16 cellular contexts compared by ENCODE assay signal in genomic region chr3:69411331-69411730, GRCh38. TPM values are rescaled to one million over a fixed set of nuclear protein-coding genes. Genes with fewer than 3 reads are reported as not detected.
DNase-seq lines count a peak whose midpoint lies in the region; TF ChIP-seq lines count a peak whose summit lies in the region.
"Had no signal": no experiment of that assay in that cellular context is flagged by ENCODE, and none has a peak within 500 bp of the region (broad histone marks: within the 10 kb centered on the region; RNA-seq: fewer than 3 reads in every experiment).

No MANE protein-coding gene starts in this region.

- TF ChIP-seq CTCF in HFFc6 (IDR thresholded peaks at IDR 0.05) (no peak), fibroblast of the aortic adventitia (IDR thresholded peaks at IDR 0.05; ENCODE audit: insufficient read depth, low read length) (no peak), smooth muscle cell (IDR thresholded peaks at IDR 0.05; ENCODE audit: borderline replicate concordance, insufficient read depth, poor library complexity, severe bottlenecking) (no peak)

- WGBS in smooth muscle cell (ENCODE audit: low lambda C conversion rate), result 21% methylated on average over 3 of the region's 3 CpGs

- no peaks in the 10 kb centered on the region for H4K20me1 ChIP-seq in smooth muscle cell (ENCODE audit: low read depth)

- no peak overlapping the region for H3K4me3 Mint-ChIP-seq in HFFc6
- H3K4me3 Mint-ChIP-seq: IgD-negative memory B cell had no signal

- peak overlapping the region; percentile 15 for H3K9ac ChIP-seq in smooth muscle cell (ENCODE audit: low read depth)

- H3K4me2 ChIP-seq in smooth muscle cell, result peak overlapping the region; percentile 66

- H3K4me1 Mint-ChIP-seq in HFFc6 (ENCODE audit: low read depth), result peaks cover 29% of the 10 kb centered on the region

- H2AFZ ChIP-seq in smooth muscle cell (ENCODE audit: low read depth), result no peak overlapping the region

- H3K9me3 Mint-ChIP-seq in HFFc6, result no peaks in the 10 kb centered on the region

- H3K36me3 ChIP-seq in smooth muscle cell (ENCODE audit: low read depth), result no peaks in the 10 kb centered on the region
- H3K36me3 ChIP-seq: heart right ventricle, prostate gland had no signal

- H3K27ac Mint-ChIP-seq in HFFc6, result peak overlapping the region; percentile 37; the same call in 1 of the 2 replicates
- H3K27ac Mint-ChIP-seq: IgD-negative memory B cell, naive B cell had no signal

- H3K27me3 Mint-ChIP-seq in HFFc6 (ENCODE audit: insufficient read depth), result peaks cover 8% of the 10 kb centered on the region
- H3K27me3 Mint-ChIP-seq: naive B cell had no signal

- no peaks in the 10 kb centered on the region for H3F3A ChIP-seq in smooth muscle cell (ENCODE audit: low read depth)

- H3K4me3 ChIP-seq in fibroblast of the aortic adventitia (ENCODE audit: low read depth, low read length), result no peak overlapping the region
- H3K4me3 ChIP-seq in smooth muscle cell, result no peak overlapping the region
- H3K4me3 ChIP-seq: heart right ventricle, prostate gland had no signal

- peaks cover 4% of the 10 kb centered on the region for H3K4me1 ChIP-seq in smooth muscle cell (ENCODE audit: low read depth)
- H3K4me1 ChIP-seq: prostate gland had no signal

- no peaks in the 10 kb centered on the region for H3K36me3 Mint-ChIP-seq in HFFc6 (ENCODE audit: low read depth)
- H3K36me3 Mint-ChIP-seq: IgD-negative memory B cell, naive B cell had no signal

- no peaks in the 10 kb centered on the region for H3K9me3 ChIP-seq in smooth muscle cell (replicated peaks; ENCODE audit: low read depth)
- H3K9me3 ChIP-seq: heart right ventricle, prostate gland had no signal

- no peaks in the 10 kb centered on the region for H3K27me3 ChIP-seq in smooth muscle cell (ENCODE audit: low read depth)
- H3K27me3 ChIP-seq: heart right ventricle had no signal

- peak overlapping the region; percentile 58 for H3K27ac ChIP-seq in smooth muscle cell (ENCODE audit: low read depth)
- H3K27ac ChIP-seq: heart right ventricle, prostate gland, VCaP had no signal

- DNase-seq in HFFc6 (peak; percentile 52), amniotic epithelial cell (ENCODE audit: low read depth) (peak; percentile 32), fibroblast of the aortic adventitia (ENCODE audit: low read depth) (peak; percentile 39), smooth muscle cell (lab: John Stamatoyannopoulos, UW; ENCODE audit: unreplicated experiment) (no peak), midbrain (lab: John Stamatoyannopoulos, UW) (no peak), NCI-H1048 (lab: John Stamatoyannopoulos, UW) (no peak)
- DNase-seq in stimulated activated CD8-positive, alpha-beta memory T cell treated with anti-CD3 and anti-CD28 coated beads, Interleukin-4, amount 100 ng/mL, for 48 hours, result no peak
- DNase-seq: activated gamma-delta T cell; central memory CD4-positive, alpha-beta T cell; heart right ventricle; naive B cell; NCI-H1092; trophoblast cell had no signal

- H3K79me2 ChIP-seq in smooth muscle cell (ENCODE audit: low read depth), result no peaks in the 10 kb centered on the region

RNA-seq across cellular contexts. Expression of gene FRMD4B, which starts 25.4 kb away (rescaled TPM):
- total RNA-seq in HFFc6 (2021; fragmentation: NEBNext Ultra II Directional; extraction: Animal tissue kit (Norgen Biotek cat#: 25700)), result under 1 TPM in 5 of 6 experiments, not detected in 1; 0.03 to 0.12 (median 0.07) TPM
- total RNA-seq in fibroblast of the aortic adventitia (ENCODE audit: low replicate concordance) (0.81 and 1.6 TPM in 2 replicates), smooth muscle cell (20.0 and 24.3 TPM in 2 replicates)
- polyA plus RNA-seq in smooth muscle cell, result 3.7 and 7.5 TPM in 2 replicates

Comparison
In these comparisons a context has a peak if more than half of its experiments do, and no peak if none do; other contexts are left out.
1. DNase-seq: peak in HFFc6 (single experiment), amniotic epithelial cell (single experiment) and fibroblast of the aortic adventitia (single experiment); none in smooth muscle cell (single experiment), midbrain (single experiment), stimulated activated CD8-positive, alpha-beta memory T cell treated with anti-CD3 and anti-CD28 coated beads, Interleukin-4, amount 100 ng/mL, for 48 hours (single experiment) and NCI-H1048 (single experiment).